ENCODE assay signal across 8 cellular contexts in the genomic region with DNA sequence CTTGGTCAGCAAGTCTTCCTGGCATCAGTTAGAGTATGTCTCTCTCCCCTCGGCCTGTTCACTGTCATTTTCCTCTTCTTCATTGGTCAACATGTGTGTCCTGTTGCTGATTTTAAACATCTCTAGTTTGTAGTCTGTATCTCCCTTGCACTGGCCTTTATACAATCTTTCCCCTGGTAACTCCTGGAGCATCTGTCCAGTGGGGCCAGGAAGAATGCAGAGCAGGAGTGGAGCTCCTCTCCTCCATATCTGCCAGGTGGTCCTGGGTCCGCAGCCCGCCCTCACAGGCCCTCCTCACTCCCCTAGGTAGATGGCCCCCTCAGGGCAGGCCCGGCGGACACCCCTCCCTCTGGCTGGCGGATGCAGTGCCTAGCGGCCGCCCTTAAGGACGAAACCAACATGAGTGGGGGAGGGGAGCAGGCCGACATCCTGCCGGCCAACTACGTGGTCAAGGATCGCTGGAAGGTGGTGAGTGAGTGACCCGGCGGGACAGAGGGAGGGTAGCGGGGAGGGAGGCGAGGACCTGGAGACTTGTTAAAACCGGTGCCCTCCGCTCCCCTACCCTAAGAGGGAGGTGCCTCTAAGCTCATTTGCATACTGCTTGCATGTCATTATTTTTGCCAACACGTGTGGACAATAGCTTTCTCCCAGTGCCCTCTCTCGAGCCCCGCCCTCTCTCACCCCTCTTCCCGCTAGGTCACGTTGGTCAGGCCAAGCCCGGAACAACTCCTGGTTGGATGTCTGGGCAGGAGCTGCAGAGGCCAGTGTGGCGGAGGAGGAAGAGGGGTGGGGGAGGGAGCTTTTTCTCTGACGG. TPM values are rescaled to one million over a fixed set of nuclear protein-coding genes. Genes with fewer than 3 reads are reported as not detected.
DNase-seq lines count a peak whose midpoint lies in the region; ATAC-seq and TF ChIP-seq lines count a peak whose summit lies in the region.

No MANE protein-coding gene starts in this region.

- no peak for DNase-seq in CD8-positive, alpha-beta T cell
- peak; percentile 56 for DNase-seq in epithelial cell of proximal tubule (ENCODE audit: low read depth)
- peak in 1 of 2 donors; percentile 80 for DNase-seq in aorta
- no peak for DNase-seq in ureter (ENCODE audit: low spot score)

- H3K4me1 Mint-ChIP-seq in CD8-positive, alpha-beta T cell (ENCODE audit: low read depth) = peaks cover 12% of the 10 kb centered on the region

- ATAC-seq in CD8-positive, alpha-beta T cell = no peak
- ATAC-seq in GM19043 (IDR thresholded peaks at IDR 0.05; ENCODE audit: low read depth, unreplicated experiment) (peak; percentile 33), HG03378 (IDR thresholded peaks at IDR 0.05; ENCODE audit: unreplicated experiment) (peak; percentile 24), SK-N-SH treated with all-trans-retinoic acid at 6 μM for 48 hours (peak; percentile 64), aorta (ENCODE audit: low FRiP score) (peak; percentile 67)

- no peaks in the 10 kb centered on the region for H3K9me3 Mint-ChIP-seq in CD8-positive, alpha-beta T cell

- intact Hi-C loops in CD8-positive, alpha-beta T cell (cut with DNase I, micrococcal nuclease) = loop anchor here (1.0 to 5.0 kb wide), 8 partner anchors 17 to 1509 kb away; partner anchors contain the start of genes DNPH1 (in 2 of the 2), POLR1C (in 2 of the 2), SRF (in 2 of the 2) and ABCC10 (in 1 of the 2)
- intact Hi-C loops in aorta (cut with DNase I) = no loop called here

- peaks cover 16% of the 10 kb centered on the region for H3K27me3 Mint-ChIP-seq in CD8-positive, alpha-beta T cell (ENCODE audit: low read depth)

- no peak overlapping the region for H3K27ac Mint-ChIP-seq in CD8-positive, alpha-beta T cell

- H3K4me1 ChIP-seq in CD8-positive, alpha-beta T cell (ENCODE audit: insufficient read depth, low read length) = peaks cover 11% of the 10 kb centered on the region
- H3K4me1 ChIP-seq in muscle layer of colon (ENCODE audit: insufficient read depth, low read length) (peaks cover 13% of the 10 kb centered on the region), aorta (ENCODE audit: control insufficient read depth in 1 of 2, insufficient read depth in 2 of 2, low read length in 2 of 2) (no peaks in the 10 kb centered on the region)

- no peak overlapping the region for H3K9ac ChIP-seq in muscle layer of colon (ENCODE audit: low read length)

- H3K36me3 Mint-ChIP-seq in CD8-positive, alpha-beta T cell = no peaks in the 10 kb centered on the region

- no peaks in the 10 kb centered on the region for H3K9me3 ChIP-seq in CD8-positive, alpha-beta T cell (ENCODE audit: low read length)
- no peaks in the 10 kb centered on the region for H3K9me3 ChIP-seq in muscle layer of colon (ENCODE audit: low read length)
- H3K9me3 ChIP-seq in aorta (ENCODE audit: control insufficient read depth, low read length) = no peaks in the 10 kb centered on the region

- CTCF ChIA-PET in CD8-positive, alpha-beta T cell (lab: Charles Lee) = interaction anchor here (2.0 kb wide), 1 partner anchor 17 kb away, joined by 11 read pairs; the partner anchor contains the start of gene DNPH1

- POLR2A ChIA-PET in CD8-positive, alpha-beta T cell (lab: Charles Lee) = interaction anchor here (1.0 to 1.6 kb wide), 4 partner anchors 8 to 64 kb away, joined by 4 to 8 read pairs (median 4); partner anchors contain the start of genes CUL9 and DNPH1

- peaks cover 16% of the 10 kb centered on the region for H3K27me3 ChIP-seq in CD8-positive, alpha-beta T cell (ENCODE audit: insufficient read depth, low read length)
- H3K27me3 ChIP-seq in muscle layer of colon (ENCODE audit: control insufficient read depth in 1 of 2, insufficient read depth in 2 of 2, low read length in 2 of 2) = peaks cover 13 to 32% of the 10 kb centered on the region in 2 donors
- H3K27me3 ChIP-seq in aorta (ENCODE audit: control insufficient read depth in 1 of 2, insufficient read depth in 2 of 2, low read length in 1 of 2) = no peaks in the 10 kb centered on the region

- WGBS in aorta, 2 donors = 19 to 25% methylated on average over 27 of the region's 27 CpGs

- peak overlapping the region; percentile 71 for H3K4me3 ChIP-seq in CD8-positive, alpha-beta T cell (ENCODE audit: low read depth, low read length)
- H3K4me3 ChIP-seq in epithelial cell of proximal tubule (ENCODE audit: low read depth, low read length) (peak overlapping the region; percentile 70), muscle layer of colon (ENCODE audit: low read depth in 1 of 2, low read length in 2 of 2) (peak overlapping the region; percentile 47 to 88), aorta (ENCODE audit: low read length in 2 of 2) (peak overlapping the region; percentile 5 to 11)

- H3K36me3 ChIP-seq in CD8-positive, alpha-beta T cell (ENCODE audit: insufficient read depth, low read length) = no peaks in the 10 kb centered on the region
- H3K36me3 ChIP-seq in muscle layer of colon (ENCODE audit: insufficient read depth, low read length) (no peaks in the 10 kb centered on the region), aorta (ENCODE audit: control insufficient read depth in 1 of 2, insufficient read depth in 2 of 2, low read length in 1 of 2) (no peaks in the 10 kb centered on the region)

- no peak overlapping the region for H3K27ac ChIP-seq in CD8-positive, alpha-beta T cell (ENCODE audit: low read depth, low read length)
- H3K27ac ChIP-seq in muscle layer of colon (ENCODE audit: low read depth, low read length) = no peak overlapping the region
- H3K27ac ChIP-seq in aorta (ENCODE audit: low read depth in 1 of 2, low read length in 2 of 2) = no peak overlapping the region

- no peak for TF ChIP-seq CTCF in CD8-positive, alpha-beta T cell (IDR thresholded peaks at IDR 0.05)
- TF ChIP-seq CTCF in epithelial cell of proximal tubule (conservative IDR thresholded peaks at IDR 0.05; ENCODE audit: low read depth, low read length) = no peak

- no peak overlapping the region for H3K4me3 Mint-ChIP-seq in CD8-positive, alpha-beta T cell

TF ChIP-seq in SK-N-SH treated with all-trans-retinoic acid at 6 μM for 48 hours, 23 proteins besides CTCF, POLR2A, EP300 and RAD21:
- TF ChIP-seq OSR1 (CRISPR knock-in tag; IDR thresholded peaks at IDR 0.05) (no peak), ESRRG (CRISPR knock-in tag; IDR thresholded peaks at IDR 0.05) (no peak), CSDC2 (CRISPR knock-in tag; IDR thresholded peaks at IDR 0.05) (no peak), ZNF70 (CRISPR knock-in tag; IDR thresholded peaks at IDR 0.05) (no peak), RARB (CRISPR knock-in tag; IDR thresholded peaks at IDR 0.05) (no peak), GLIS3 (CRISPR knock-in tag; IDR thresholded peaks at IDR 0.05) (no peak), PPARA (CRISPR knock-in tag; IDR thresholded peaks at IDR 0.05; ENCODE audit: borderline replicate concordance) (no peak), ZC3H10 (CRISPR knock-in tag; IDR thresholded peaks at IDR 0.05) (no peak), ZNF8 (CRISPR knock-in tag; IDR thresholded peaks at IDR 0.05) (no peak), ISL1 (CRISPR knock-in tag; IDR thresholded peaks at IDR 0.05) (no peak)
- TF ChIP-seq, protein P1, sequence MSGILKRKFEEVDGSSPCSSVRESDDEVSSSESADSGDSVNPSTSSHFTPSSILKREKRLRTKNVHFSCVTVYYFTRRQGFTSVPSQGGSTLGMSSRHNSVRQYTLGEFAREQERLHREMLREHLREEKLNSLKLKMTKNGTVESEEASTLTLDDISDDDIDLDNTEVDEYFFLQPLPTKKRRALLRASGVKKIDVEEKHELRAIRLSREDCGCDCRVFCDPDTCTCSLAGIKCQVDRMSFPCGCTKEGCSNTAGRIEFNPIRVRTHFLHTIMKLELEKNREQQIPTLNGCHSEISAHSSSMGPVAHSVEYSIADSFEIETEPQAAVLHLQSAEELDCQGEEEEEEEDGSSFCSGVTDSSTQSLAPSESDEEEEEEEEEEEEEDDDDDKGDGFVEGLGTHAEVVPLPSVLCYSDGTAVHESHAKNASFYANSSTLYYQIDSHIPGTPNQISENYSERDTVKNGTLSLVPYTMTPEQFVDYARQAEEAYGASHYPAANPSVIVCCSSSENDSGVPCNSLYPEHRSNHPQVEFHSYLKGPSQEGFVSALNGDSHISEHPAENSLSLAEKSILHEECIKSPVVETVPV (CRISPR knock-in tag; IDR thresholded peaks at IDR 0.05) = no peak

RNA-seq across cellular contexts. Expression of gene TTBK1, which starts 3.2 kb away (rescaled TPM):
- total RNA-seq in CD8-positive, alpha-beta T cell = under 1 TPM in 1 of 2 experiments, not detected in 1; 0.08 TPM
- under 0.01 and 0.07 TPM in 2 replicates for total RNA-seq in epithelial cell of proximal tubule
- total RNA-seq in aorta = under 1 TPM in 1 of 2 donors, not detected in 1; 0.12 TPM
- not detected for polyA plus RNA-seq in aorta
- not detected for total RNA-seq in ureter

RNA-seq across cellular contexts. Expression of gene DNPH1, which starts 17.2 kb away (rescaled TPM):
- total RNA-seq in CD8-positive, alpha-beta T cell = 10 to 100 TPM; 19.6 to 26.8 TPM
- total RNA-seq in epithelial cell of proximal tubule = 140 and 299 TPM in 2 replicates
- 10 to 100 TPM; 10.2 to 18.1 TPM for total RNA-seq in aorta
- polyA plus RNA-seq in aorta = 10 to 100 TPM; 36.8 to 87.4 TPM
- total RNA-seq in ureter = 42.8 TPM

RNA-seq across cellular contexts. Expression of gene SLC22A7, which starts 51.6 kb away (rescaled TPM):
- total RNA-seq in CD8-positive, alpha-beta T cell = not detected
- total RNA-seq in epithelial cell of proximal tubule (not detected in 2 replicates), aorta (not detected), ureter (not detected)
- not detected for polyA plus RNA-seq in aorta

Comparison
In these comparisons a context has a peak if more than half of its experiments do, and no peak if none do; other contexts are left out.
1. H3K4me3 ChIP-seq: peak in every context shown above with its lines; median percentile 71 in CD8-positive, alpha-beta T cell; 70 in epithelial cell of proximal tubule; 68 in muscle layer of colon; 8 in aorta.
2. intact Hi-C loops: an anchor here in CD8-positive, alpha-beta T cell (1.0 to 5.0 kb wide); none called in aorta.